1 cellular context compared by ENCODE assay signal in genomic region chr17:1716076-1716911, GRCh38.
TF ChIP-seq lines count a peak whose summit lies in the region.

No MANE protein-coding gene starts in this region.

TF ChIP-seq in A549, 52 proteins besides CTCF, POLR2A, EP300 and RAD21 (continued from another document):
- TF ChIP-seq USF2 (IDR thresholded peaks at IDR 0.05): peak; percentile 90
- TF ChIP-seq NPAS2 (CRISPR knock-in tag; IDR thresholded peaks at IDR 0.05; ENCODE audit: borderline replicate concordance): no peak
- no peak for TF ChIP-seq ZNF302 (CRISPR knock-in tag; IDR thresholded peaks at IDR 0.05)
- TF ChIP-seq POLR2AphosphoS2 (conservative IDR thresholded peaks at IDR 0.05; ENCODE audit: low read length): peak; percentile 7; the same call in 1 of the 2 replicates
- no peak for TF ChIP-seq CHD4 (IDR thresholded peaks at IDR 0.05; ENCODE audit: borderline replicate concordance)
- TF ChIP-seq MAZ (IDR thresholded peaks at IDR 0.05; ENCODE audit: borderline replicate concordance, low read depth, low read length): 0 out of 2 replicates have a peak, but pooled peaks have one; percentile 23
- peak; percentile 41 for TF ChIP-seq CHD2 (IDR thresholded peaks at IDR 0.05; ENCODE audit: low read length, partially characterized antibody)
- peak; percentile 40 to 74; a peak in 2 of 5 replicates for TF ChIP-seq JUN (IDR thresholded peaks at IDR 0.05)
- TF ChIP-seq, protein P1, sequence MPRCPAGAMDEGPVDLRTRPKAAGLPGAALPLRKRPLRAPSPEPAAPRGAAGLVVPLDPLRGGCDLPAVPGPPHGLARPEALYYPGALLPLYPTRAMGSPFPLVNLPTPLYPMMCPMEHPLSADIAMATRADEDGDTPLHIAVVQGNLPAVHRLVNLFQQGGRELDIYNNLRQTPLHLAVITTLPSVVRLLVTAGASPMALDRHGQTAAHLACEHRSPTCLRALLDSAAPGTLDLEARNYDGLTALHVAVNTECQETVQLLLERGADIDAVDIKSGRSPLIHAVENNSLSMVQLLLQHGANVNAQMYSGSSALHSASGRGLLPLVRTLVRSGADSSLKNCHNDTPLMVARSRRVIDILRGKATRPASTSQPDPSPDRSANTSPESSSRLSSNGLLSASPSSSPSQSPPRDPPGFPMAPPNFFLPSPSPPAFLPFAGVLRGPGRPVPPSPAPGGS (IDR thresholded peaks at IDR 0.05): peak; percentile 76
- peak; percentile 93 for TF ChIP-seq TFCP2L1 (CRISPR knock-in tag; IDR thresholded peaks at IDR 0.05)
- peak; percentile 82 for TF ChIP-seq RFX5 (IDR thresholded peaks at IDR 0.05)
- TF ChIP-seq KDM1A (IDR thresholded peaks at IDR 0.05; ENCODE audit: low read depth): no peak
- 0 out of 2 replicates have a peak, but pooled peaks have one; percentile 14 for TF ChIP-seq GATA3 (IDR thresholded peaks at IDR 0.05; ENCODE audit: borderline replicate concordance)
- TF ChIP-seq, protein P2, sequence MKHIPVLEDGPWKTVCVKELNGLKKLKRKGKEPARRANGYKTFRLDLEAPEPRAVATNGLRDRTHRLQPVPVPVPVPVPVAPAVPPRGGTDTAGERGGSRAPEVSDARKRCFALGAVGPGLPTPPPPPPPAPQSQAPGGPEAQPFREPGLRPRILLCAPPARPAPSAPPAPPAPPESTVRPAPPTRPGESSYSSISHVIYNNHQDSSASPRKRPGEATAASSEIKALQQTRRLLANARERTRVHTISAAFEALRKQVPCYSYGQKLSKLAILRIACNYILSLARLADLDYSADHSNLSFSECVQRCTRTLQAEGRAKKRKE (CRISPR knock-in tag; IDR thresholded peaks at IDR 0.05; ENCODE audit: low read depth): peak; percentile 74; the same call in 1 of the 2 replicates
- 0 out of 4 replicates have a peak, but pooled peaks of 1 of the 2 experiments have one; percentile 19 for TF ChIP-seq CEBPB (IDR thresholded peaks at IDR 0.05)
- peak; percentile 78 for TF ChIP-seq NFE2L2 (conservative IDR thresholded peaks at IDR 0.05; ENCODE audit: low read length)
- TF ChIP-seq FOXS1 (CRISPR knock-in tag; IDR thresholded peaks at IDR 0.05): no peak
- TF ChIP-seq FOSL2 (IDR thresholded peaks at IDR 0.05): no peak
- peak; percentile 78 for TF ChIP-seq FOSL2 (CRISPR knock-in tag; IDR thresholded peaks at IDR 0.05)
- TF ChIP-seq SMC3 (IDR thresholded peaks at IDR 0.05): no peak
- 0 out of 2 replicates have a peak, but pooled peaks have one; percentile 54 for TF ChIP-seq MYC (IDR thresholded peaks at IDR 0.05; ENCODE audit: borderline replicate concordance, low read length)
- TF ChIP-seq HOXB13 (CRISPR knock-in tag; IDR thresholded peaks at IDR 0.05; ENCODE audit: low read depth): no peak
- TF ChIP-seq KDM5A (IDR thresholded peaks at IDR 0.05): no peak
- TF ChIP-seq EHMT2 (IDR thresholded peaks at IDR 0.05; ENCODE audit: low read depth): no peak
- peak; percentile 84; the same call in 1 of the 2 replicates for TF ChIP-seq HOXB5 (CRISPR knock-in tag; IDR thresholded peaks at IDR 0.05)
- TF ChIP-seq, protein P3, sequence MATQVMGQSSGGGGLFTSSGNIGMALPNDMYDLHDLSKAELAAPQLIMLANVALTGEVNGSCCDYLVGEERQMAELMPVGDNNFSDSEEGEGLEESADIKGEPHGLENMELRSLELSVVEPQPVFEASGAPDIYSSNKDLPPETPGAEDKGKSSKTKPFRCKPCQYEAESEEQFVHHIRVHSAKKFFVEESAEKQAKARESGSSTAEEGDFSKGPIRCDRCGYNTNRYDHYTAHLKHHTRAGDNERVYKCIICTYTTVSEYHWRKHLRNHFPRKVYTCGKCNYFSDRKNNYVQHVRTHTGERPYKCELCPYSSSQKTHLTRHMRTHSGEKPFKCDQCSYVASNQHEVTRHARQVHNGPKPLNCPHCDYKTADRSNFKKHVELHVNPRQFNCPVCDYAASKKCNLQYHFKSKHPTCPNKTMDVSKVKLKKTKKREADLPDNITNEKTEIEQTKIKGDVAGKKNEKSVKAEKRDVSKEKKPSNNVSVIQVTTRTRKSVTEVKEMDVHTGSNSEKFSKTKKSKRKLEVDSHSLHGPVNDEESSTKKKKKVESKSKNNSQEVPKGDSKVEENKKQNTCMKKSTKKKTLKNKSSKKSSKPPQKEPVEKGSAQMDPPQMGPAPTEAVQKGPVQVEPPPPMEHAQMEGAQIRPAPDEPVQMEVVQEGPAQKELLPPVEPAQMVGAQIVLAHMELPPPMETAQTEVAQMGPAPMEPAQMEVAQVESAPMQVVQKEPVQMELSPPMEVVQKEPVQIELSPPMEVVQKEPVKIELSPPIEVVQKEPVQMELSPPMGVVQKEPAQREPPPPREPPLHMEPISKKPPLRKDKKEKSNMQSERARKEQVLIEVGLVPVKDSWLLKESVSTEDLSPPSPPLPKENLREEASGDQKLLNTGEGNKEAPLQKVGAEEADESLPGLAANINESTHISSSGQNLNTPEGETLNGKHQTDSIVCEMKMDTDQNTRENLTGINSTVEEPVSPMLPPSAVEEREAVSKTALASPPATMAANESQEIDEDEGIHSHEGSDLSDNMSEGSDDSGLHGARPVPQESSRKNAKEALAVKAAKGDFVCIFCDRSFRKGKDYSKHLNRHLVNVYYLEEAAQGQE (IDR thresholded peaks at IDR 0.05): peak; percentile 42
- no peak for TF ChIP-seq JUNB (IDR thresholded peaks at IDR 0.05)
- no peak for TF ChIP-seq NR3C1 (IDR thresholded peaks at IDR 0.05)
- peak; percentile 97 for TF ChIP-seq MAFK (IDR thresholded peaks at IDR 0.05; ENCODE audit: partially characterized antibody)
- TF ChIP-seq MAX (IDR thresholded peaks at IDR 0.05): peak; percentile 62
- TF ChIP-seq CBX2 (IDR thresholded peaks at IDR 0.05; ENCODE audit: borderline replicate concordance, low read depth): no peak
- TF ChIP-seq, protein P4, sequence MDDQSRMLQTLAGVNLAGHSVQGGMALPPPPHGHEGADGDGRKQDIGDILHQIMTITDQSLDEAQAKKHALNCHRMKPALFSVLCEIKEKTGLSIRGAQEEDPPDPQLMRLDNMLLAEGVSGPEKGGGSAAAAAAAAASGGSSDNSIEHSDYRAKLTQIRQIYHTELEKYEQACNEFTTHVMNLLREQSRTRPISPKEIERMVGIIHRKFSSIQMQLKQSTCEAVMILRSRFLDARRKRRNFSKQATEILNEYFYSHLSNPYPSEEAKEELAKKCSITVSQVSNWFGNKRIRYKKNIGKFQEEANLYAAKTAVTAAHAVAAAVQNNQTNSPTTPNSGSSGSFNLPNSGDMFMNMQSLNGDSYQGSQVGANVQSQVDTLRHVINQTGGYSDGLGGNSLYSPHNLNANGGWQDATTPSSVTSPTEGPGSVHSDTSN (IDR thresholded peaks at IDR 0.05): peak; percentile 95
- peak; percentile 60; the same call in 1 of the 2 replicates for TF ChIP-seq PHF8 (IDR thresholded peaks at IDR 0.05; ENCODE audit: borderline replicate concordance, low read depth)
TF ChIP-seq in A549: peak in this region for 27.
